1 cellular context compared by ENCODE assay signal in genomic region chr6:134589512-134589911, GRCh38.
TF ChIP-seq lines count a peak whose summit lies in the region.

No MANE protein-coding gene starts in this region.

TF ChIP-seq in GM23338, 12 proteins besides CTCF, POLR2A, EP300 and RAD21 (continued from another document):
- TF ChIP-seq, protein P1, sequence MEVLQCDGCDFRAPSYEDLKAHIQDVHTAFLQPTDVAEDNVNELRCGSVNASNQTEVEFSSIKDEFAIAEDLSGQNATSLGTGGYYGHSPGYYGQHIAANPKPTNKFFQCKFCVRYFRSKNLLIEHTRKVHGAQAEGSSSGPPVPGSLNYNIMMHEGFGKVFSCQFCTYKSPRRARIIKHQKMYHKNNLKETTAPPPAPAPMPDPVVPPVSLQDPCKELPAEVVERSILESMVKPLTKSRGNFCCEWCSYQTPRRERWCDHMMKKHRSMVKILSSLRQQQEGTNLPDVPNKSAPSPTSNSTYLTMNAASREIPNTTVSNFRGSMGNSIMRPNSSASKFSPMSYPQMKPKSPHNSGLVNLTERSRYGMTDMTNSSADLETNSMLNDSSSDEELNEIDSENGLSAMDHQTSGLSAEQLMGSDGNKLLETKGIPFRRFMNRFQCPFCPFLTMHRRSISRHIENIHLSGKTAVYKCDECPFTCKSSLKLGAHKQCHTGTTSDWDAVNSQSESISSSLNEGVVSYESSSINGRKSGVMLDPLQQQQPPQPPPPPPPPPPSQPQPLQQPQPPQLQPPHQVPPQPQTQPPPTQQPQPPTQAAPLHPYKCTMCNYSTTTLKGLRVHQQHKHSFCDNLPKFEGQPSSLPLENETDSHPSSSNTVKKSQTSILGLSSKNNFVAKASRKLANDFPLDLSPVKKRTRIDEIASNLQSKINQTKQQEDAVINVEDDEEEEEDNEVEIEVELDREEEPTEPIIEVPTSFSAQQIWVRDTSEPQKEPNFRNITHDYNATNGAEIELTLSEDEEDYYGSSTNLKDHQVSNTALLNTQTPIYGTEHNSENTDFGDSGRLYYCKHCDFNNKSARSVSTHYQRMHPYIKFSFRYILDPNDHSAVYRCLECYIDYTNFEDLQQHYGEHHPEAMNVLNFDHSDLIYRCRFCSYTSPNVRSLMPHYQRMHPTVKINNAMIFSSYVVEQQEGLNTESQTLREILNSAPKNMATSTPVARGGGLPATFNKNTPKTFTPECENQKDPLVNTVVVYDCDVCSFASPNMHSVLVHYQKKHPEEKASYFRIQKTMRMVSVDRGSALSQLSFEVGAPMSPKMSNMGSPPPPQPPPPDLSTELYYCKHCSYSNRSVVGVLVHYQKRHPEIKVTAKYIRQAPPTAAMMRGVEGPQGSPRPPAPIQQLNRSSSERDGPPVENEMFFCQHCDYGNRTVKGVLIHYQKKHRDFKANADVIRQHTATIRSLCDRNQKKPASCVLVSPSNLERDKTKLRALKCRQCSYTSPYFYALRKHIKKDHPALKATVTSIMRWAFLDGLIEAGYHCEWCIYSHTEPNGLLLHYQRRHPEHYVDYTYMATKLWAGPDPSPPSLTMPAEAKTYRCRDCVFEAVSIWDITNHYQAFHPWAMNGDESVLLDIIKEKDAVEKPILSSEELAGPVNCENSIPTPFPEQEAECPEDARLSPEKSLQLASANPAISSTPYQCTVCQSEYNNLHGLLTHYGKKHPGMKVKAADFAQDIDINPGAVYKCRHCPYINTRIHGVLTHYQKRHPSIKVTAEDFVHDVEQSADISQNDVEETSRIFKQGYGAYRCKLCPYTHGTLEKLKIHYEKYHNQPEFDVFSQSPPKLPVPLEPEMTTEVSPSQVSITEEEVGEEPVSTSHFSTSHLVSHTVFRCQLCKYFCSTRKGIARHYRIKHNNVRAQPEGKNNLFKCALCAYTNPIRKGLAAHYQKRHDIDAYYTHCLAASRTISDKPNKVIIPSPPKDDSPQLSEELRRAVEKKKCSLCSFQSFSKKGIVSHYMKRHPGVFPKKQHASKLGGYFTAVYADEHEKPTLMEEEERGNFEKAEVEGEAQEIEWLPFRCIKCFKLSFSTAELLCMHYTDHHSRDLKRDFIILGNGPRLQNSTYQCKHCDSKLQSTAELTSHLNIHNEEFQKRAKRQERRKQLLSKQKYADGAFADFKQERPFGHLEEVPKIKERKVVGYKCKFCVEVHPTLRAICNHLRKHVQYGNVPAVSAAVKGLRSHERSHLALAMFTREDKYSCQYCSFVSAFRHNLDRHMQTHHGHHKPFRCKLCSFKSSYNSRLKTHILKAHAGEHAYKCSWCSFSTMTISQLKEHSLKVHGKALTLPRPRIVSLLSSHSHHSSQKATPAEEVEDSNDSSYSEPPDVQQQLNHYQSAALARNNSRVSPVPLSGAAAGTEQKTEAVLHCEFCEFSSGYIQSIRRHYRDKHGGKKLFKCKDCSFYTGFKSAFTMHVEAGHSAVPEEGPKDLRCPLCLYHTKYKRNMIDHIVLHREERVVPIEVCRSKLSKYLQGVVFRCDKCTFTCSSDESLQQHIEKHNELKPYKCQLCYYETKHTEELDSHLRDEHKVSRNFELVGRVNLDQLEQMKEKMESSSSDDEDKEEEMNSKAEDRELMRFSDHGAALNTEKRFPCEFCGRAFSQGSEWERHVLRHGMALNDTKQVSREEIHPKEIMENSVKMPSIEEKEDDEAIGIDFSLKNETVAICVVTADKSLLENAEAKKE (CRISPR knock-in tag; IDR thresholded peaks at IDR 0.05): no peak
TF ChIP-seq in GM23338: peak in this region for 0.
